In the genomic region with DNA sequence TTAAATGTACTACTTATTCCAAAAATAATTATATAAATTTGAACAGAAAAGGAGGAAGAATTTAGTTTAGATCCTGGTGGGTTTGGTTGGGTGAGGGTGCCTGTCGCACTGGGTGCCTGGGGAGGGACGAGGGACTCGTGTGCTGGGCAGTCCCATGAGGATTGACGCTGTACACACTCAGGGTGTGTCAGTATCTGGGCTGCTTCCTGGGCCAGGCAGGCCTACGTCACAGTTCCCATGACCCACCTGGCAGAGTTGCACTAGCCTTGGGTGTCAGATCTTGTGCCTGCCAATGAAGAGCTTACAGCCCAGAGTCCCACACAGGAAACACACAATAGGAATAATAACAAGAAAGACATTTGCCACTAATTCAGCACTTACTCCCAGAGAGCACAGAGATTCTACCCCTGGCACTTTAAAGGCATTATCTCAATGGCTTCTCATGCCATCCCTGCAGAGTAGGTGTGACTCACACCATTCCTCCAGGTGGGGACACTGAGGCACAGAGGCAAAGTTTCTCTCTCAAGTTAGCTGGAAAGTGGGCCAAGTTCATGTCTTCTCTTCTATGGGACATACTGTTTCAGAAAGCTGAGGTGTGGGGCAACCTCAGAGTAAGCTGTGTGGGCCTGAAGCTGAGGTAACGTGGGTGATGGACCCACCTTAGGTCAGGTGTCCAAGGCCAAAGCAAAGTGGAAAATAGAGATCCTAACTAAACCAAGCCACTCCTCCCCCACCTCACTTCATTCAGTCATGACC, we compare ENCODE assay signal across 8 cellular contexts.
DNase-seq lines count a peak whose midpoint lies in the region; ATAC-seq lines count a peak whose summit lies in the region.

No MANE protein-coding gene starts in this region.

- H2AFZ ChIP-seq in ACC112 (ENCODE audit: low read length, unreplicated experiment): no peak overlapping the region

- no peaks in the 10 kb centered on the region for H3K27me3 ChIP-seq in ACC112 (ENCODE audit: insufficient read depth, low read length)

- H3K4me1 ChIP-seq in ACC112 (ENCODE audit: control insufficient read depth, insufficient read depth, low read length, unreplicated experiment): peaks cover 54% of the 10 kb centered on the region

- ATAC-seq in HG03571 (IDR thresholded peaks at IDR 0.05; ENCODE audit: unreplicated experiment) (no peak), HG02642 (IDR thresholded peaks at IDR 0.05; ENCODE audit: poor library complexity, unreplicated experiment) (no peak)

- peak overlapping the region; percentile 99; the same call in 1 of the 2 replicates for H3K27ac ChIP-seq in ACC112 (ENCODE audit: low read depth, low read length)

- DNase-seq in NAMALWA (ENCODE audit: low spot score): peak; percentile 26
- peak; percentile 61 for DNase-seq in central memory CD4-positive, alpha-beta T cell
- DNase-seq in medulla oblongata (ENCODE audit: extremely low spot score): peak; percentile 78
- DNase-seq in NCI-H345 treated with DMSO at 0.1 percent for 48 hours (lab: John Stamatoyannopoulos, UW; ENCODE audit: unreplicated experiment): no peak
- no peak for DNase-seq in kidney glomerular epithelial cell (lab: John Stamatoyannopoulos, UW)

- H3K79me2 ChIP-seq in ACC112 (ENCODE audit: control insufficient read depth, insufficient read depth, low read length, unreplicated experiment): peaks cover 72% of the 10 kb centered on the region

- H3K4me3 ChIP-seq in ACC112 (ENCODE audit: low read depth, low read length): no peak overlapping the region

- no peaks in the 10 kb centered on the region; the same call in 1 of the 2 replicates for H3K36me3 ChIP-seq in ACC112 (ENCODE audit: insufficient read depth, low read length)

Comparison
In these comparisons a context has a peak if more than half of its experiments do, and no peak if none do; other contexts are left out.
1. DNase-seq: peak in NAMALWA (single experiment), central memory CD4-positive, alpha-beta T cell (single experiment) and medulla oblongata (single experiment); none in NCI-H345 treated with DMSO at 0.1 percent for 48 hours (single experiment) and kidney glomerular epithelial cell (single experiment).